ENCODE assay signal across 9 cellular contexts in genomic region chr7:86914468-86915054, GRCh38.
DNase-seq lines count a peak whose midpoint lies in the region; ATAC-seq, FAIRE-seq and TF ChIP-seq lines count a peak whose summit lies in the region.
"Had no signal": no experiment of that assay in that cellular context is flagged by ENCODE, and none has a peak within 500 bp of the region (broad histone marks: within the 10 kb centered on the region; RNA-seq: fewer than 3 reads in every experiment).

No MANE protein-coding gene starts in this region.

- TF ChIP-seq CTCF in fibroblast of villous mesenchyme (IDR thresholded peaks at IDR 0.05; ENCODE audit: insufficient read depth, low read depth, low read length) = peak; percentile 47

- ATAC-seq in HG03159 (IDR thresholded peaks at IDR 0.05; ENCODE audit: unreplicated experiment) = no peak
- ATAC-seq: gastrocnemius medialis had no signal

- no peaks in the 10 kb centered on the region for H3K9me3 ChIP-seq in MG63
- H3K9me3 ChIP-seq: gastrocnemius medialis had no signal

- H3K36me3 ChIP-seq in MG63 = no peaks in the 10 kb centered on the region
- H3K36me3 ChIP-seq: gastrocnemius medialis had no signal

- H3K27me3 ChIP-seq in MG63 = no peaks in the 10 kb centered on the region
- H3K27me3 ChIP-seq: gastrocnemius medialis had no signal

- DNase-seq in A172 (ENCODE audit: low spot score) (peak; percentile 10), GM03348 (ENCODE audit: low spot score) (peak; percentile 24), RCC 7860 (ENCODE audit: low spot score) (no peak), fibroblast of villous mesenchyme (ENCODE audit: low read depth) (peak; percentile 5), LoVo (ENCODE audit: low spot score) (no peak), HK-2 (ENCODE audit: unreplicated experiment) (no peak), MG63 (no peak)
- DNase-seq: gastrocnemius medialis had no signal

- FAIRE-seq in RCC 7860 (lab: Jason Lieb, UNC) = peak; percentile 71

- H3K4me3 ChIP-seq in fibroblast of villous mesenchyme (ENCODE audit: low read depth, low read length) (no peak overlapping the region), MG63 (no peak overlapping the region)
- H3K4me3 ChIP-seq: gastrocnemius medialis had no signal

Comparison
In these comparisons a context has a peak if more than half of its experiments do, and no peak if none do; other contexts are left out.
1. DNase-seq: peak in A172 (single experiment), GM03348 (single experiment) and fibroblast of villous mesenchyme (single experiment); none in RCC 7860 (single experiment), LoVo (single experiment), HK-2 (single experiment) and MG63 (single experiment).